In the genomic region with DNA sequence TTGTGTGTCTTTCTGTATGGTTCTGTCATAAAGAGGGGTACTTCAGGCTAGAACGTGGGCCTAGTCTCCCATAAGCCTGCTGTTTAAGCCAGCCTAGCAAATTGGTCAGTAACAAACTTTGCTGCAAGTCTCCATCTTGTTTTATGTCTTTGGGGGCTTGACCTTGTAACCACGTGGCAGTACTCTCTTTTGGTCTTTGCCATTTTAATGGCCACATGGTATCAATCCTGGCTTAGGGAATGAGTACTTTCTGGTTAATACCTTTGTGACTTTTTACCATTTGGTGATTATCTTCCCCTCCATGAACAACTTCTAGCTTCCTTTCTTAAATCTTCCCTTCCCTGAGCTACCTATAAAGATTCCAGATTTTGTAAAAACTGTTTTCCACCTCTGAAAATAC, we compare ENCODE assay signal across 31 cellular contexts.
DNase-seq lines count a peak whose midpoint lies in the region; ATAC-seq, FAIRE-seq and TF ChIP-seq lines count a peak whose summit lies in the region.
"Had no signal": no experiment of that assay in that cellular context is flagged by ENCODE, and none has a peak within 500 bp of the region (broad histone marks: within the 10 kb centered on the region; RNA-seq: fewer than 3 reads in every experiment).

No MANE protein-coding gene starts in this region.

- H3K36me3 ChIP-seq in mammary epithelial cell (ENCODE audit: insufficient read depth, low read length) (no peaks in the 10 kb centered on the region), breast epithelium (no peaks in the 10 kb centered on the region), HepG2 (replicated peaks in 1 of 2; ENCODE audit: control insufficient read depth in 1 of 2, insufficient read depth in 2 of 2, low read length in 2 of 2) (no peaks in the 10 kb centered on the region), right lobe of liver (no peaks in the 10 kb centered on the region)
- H3K36me3 ChIP-seq: BE2C; BLaER1; BLaER1 treated with 17β-estradiol and CSF1 and Interleukin-3, amounts not matched to agents 10 nM and 100 nM had no signal

- POLR2A ChIA-PET in HepG2 (lab: Yijun Ruan, JAX), result no interaction called here

- ATAC-seq in HepG2 (no peak), right lobe of liver (no peak)
- ATAC-seq: A549; CD8-positive, alpha-beta T cell had no signal

- H3K27me3 ChIP-seq in mammary epithelial cell (ENCODE audit: insufficient read depth, low read length) (no peaks in the 10 kb centered on the region), breast epithelium (no peaks in the 10 kb centered on the region), HepG2 (ENCODE audit: control insufficient read depth in 1 of 2, insufficient read depth in 2 of 2, low read length in 2 of 2) (no peaks in the 10 kb centered on the region), right lobe of liver (no peaks in the 10 kb centered on the region)
- H3K27me3 ChIP-seq: BE2C; BLaER1; BLaER1 treated with 17β-estradiol and CSF1 and Interleukin-3, amounts not matched to agents 10 nM and 100 nM had no signal

- peaks cover 8% of the 10 kb centered on the region for H3K4me1 ChIP-seq in mammary epithelial cell (ENCODE audit: insufficient read depth, low read length)
- no peaks in the 10 kb centered on the region for H3K4me1 ChIP-seq in breast epithelium
- H3K4me1 ChIP-seq in HepG2 (ENCODE audit: insufficient read depth, low read length), result peaks cover 17% of the 10 kb centered on the region; the same call in 1 of the 2 replicates
- no peaks in the 10 kb centered on the region for H3K4me1 ChIP-seq in right lobe of liver
- H3K4me1 ChIP-seq: A549; BE2C; BLaER1; BLaER1 treated with 17β-estradiol and CSF1 and Interleukin-3, amounts not matched to agents 10 nM and 100 nM; Caco-2 had no signal

- no peak for TF ChIP-seq RAD21 in HepG2 (CRISPR knock-in tag; IDR thresholded peaks at IDR 0.05)

- in situ Hi-C loops in mammary epithelial cell (cut with MboI; ENCODE audit: low sequenced_read_pairs in 2 of 2) (no loop called here), HepG2 (cut with HindIII; ENCODE audit: extremely low pct_ligation_motif_present, low pct_unique_long_range_greater_than_20kb) (no loop called here)

- FAIRE-seq in HepG2 (lab: Jason Lieb, UNC), result no peak
- FAIRE-seq: A204.1, A549, D721Med had no signal

- TF ChIP-seq EP300 in HepG2 (IDR thresholded peaks at IDR 0.05; ENCODE audit: low read depth in 2 of 2, low read length in 2 of 2) (no peak), HepG2 (CRISPR knock-in tag; IDR thresholded peaks at IDR 0.05; ENCODE audit: borderline replicate concordance) (no peak)

- H2AFZ ChIP-seq in mammary epithelial cell (ENCODE audit: low read depth, low read length) (peak overlapping the region; percentile 17), HepG2 (ENCODE audit: low read length) (no peak overlapping the region)

- H4K20me1 ChIP-seq in mammary epithelial cell (ENCODE audit: insufficient read depth, low read length), result no peaks in the 10 kb centered on the region
- H4K20me1 ChIP-seq in HepG2 (ENCODE audit: insufficient read depth, low read length), result no peaks in the 10 kb centered on the region
- H4K20me1 ChIP-seq: BLaER1; BLaER1 treated with 17β-estradiol and CSF1 and Interleukin-3, amounts not matched to agents 10 nM and 100 nM had no signal

- H3K79me2 ChIP-seq in mammary epithelial cell (ENCODE audit: insufficient read depth, low read length) (no peaks in the 10 kb centered on the region), HepG2 (ENCODE audit: insufficient read depth, low read length) (no peaks in the 10 kb centered on the region)

- TF ChIP-seq POLR2A in breast epithelium (IDR thresholded peaks at IDR 0.05) (no peak), HepG2 (IDR thresholded peaks at IDR 0.05; ENCODE audit: insufficient read depth in 1 of 2, low read depth in 2 of 2, low read length in 2 of 2) (no peak), right lobe of liver (IDR thresholded peaks at IDR 0.05) (no peak)

- BruUV-seq in mammary epithelial cell (replicated peaks; lab: Mats Ljungman, UMichigan) (no TSS peak), HepG2 (replicated peaks; lab: Mats Ljungman, UMichigan) (no TSS peak)

- CTCF ChIA-PET in mammary epithelial cell (lab: Charles Lee; ENCODE audit: low non-redundant PET), result no interaction called here
- CTCF ChIA-PET in HepG2 (lab: Yijun Ruan, JAX; ENCODE audit: low intra/inter-chr PET ratio, low total read pairs), result no interaction called here

- intact Hi-C loops in mammary epithelial cell (cut with micrococcal nuclease) (no loop called here), breast epithelium (cut with DNase I; ENCODE audit: low total_unique reads) (no loop called here), HepG2 (cut with micrococcal nuclease; ENCODE audit: unreplicated experiment) (no loop called here), right lobe of liver (cut with DNase I) (no loop called here)

- TF ChIP-seq CTCF in mammary epithelial cell (conservative IDR thresholded peaks at IDR 0.05 in 1 of 2, IDR thresholded peaks at IDR 0.05 in 1 of 2; ENCODE audit: extremely low read depth in 1 of 2, insufficient read depth in 1 of 2, low read depth in 1 of 2, low read length in 2 of 2) (no peak), breast epithelium (IDR thresholded peaks at IDR 0.05) (no peak), HepG2 (CRISPR knock-in tag; IDR thresholded peaks at IDR 0.05) (no peak), right lobe of liver (IDR thresholded peaks at IDR 0.05) (no peak)

- H3K4me2 ChIP-seq in mammary epithelial cell (ENCODE audit: insufficient read depth, low read depth, low read length), result no peak overlapping the region
- no peak overlapping the region for H3K4me2 ChIP-seq in HepG2 (ENCODE audit: low read depth, low read length)
- H3K4me2 ChIP-seq: A549; BLaER1; BLaER1 treated with 17β-estradiol and CSF1 and Interleukin-3, amounts not matched to agents 10 nM and 100 nM had no signal

- H3K9me3 ChIP-seq in mammary epithelial cell (replicated peaks; ENCODE audit: insufficient read depth, low read length) (no peaks in the 10 kb centered on the region), breast epithelium (peaks cover 14 to 37% of the 10 kb centered on the region in 2 donors), HepG2 (ENCODE audit: low read length) (no peaks in the 10 kb centered on the region), right lobe of liver (no peaks in the 10 kb centered on the region)
- H3K9me3 ChIP-seq: A549, BE2C, Caco-2 had no signal

- dilution Hi-C loops in mammary epithelial cell (cut with HindIII; ENCODE audit: low sequenced_read_pairs), result no loop called here

- H3K27ac ChIP-seq in mammary epithelial cell (ENCODE audit: insufficient read depth, low read depth, low read length) (no peak overlapping the region), breast epithelium (no peak overlapping the region), HepG2 (ENCODE audit: extremely low read length, insufficient read depth, low read length) (no peak overlapping the region), right lobe of liver (no peak overlapping the region)
- H3K27ac ChIP-seq: 22Rv1; A549; BLaER1; BLaER1 treated with 17β-estradiol and CSF1 and Interleukin-3, amounts not matched to agents 10 nM and 100 nM; C4-2B had no signal

- H3K4me3 ChIP-seq in mammary epithelial cell (replicated peaks in 1 of 3; ENCODE audit: insufficient read depth in 1 of 3, low read depth in 2 of 3, low read length in 3 of 3) (no peak overlapping the region), breast epithelium (no peak overlapping the region), HepG2 (replicated peaks in 1 of 3; ENCODE audit: insufficient read depth in 1 of 3, low read depth in 2 of 3, low read length in 3 of 3) (no peak overlapping the region), right lobe of liver (no peak overlapping the region)
- H3K4me3 ChIP-seq: A549; BLaER1; BLaER1 treated with 17β-estradiol and CSF1 and Interleukin-3, amounts not matched to agents 10 nM and 100 nM had no signal

- DNase-seq in mammary epithelial cell (no peak), breast epithelium (ENCODE audit: low spot score in 2 of 2) (no peak), HepG2 (ENCODE audit: low spot score) (no peak), right lobe of liver (no peak)
- DNase-seq: 8988T; ACHN; AML-193; BE2C; C1 segment of cervical spinal cord; Caco-2; Calu3; CD4-positive, alpha-beta memory T cell; CD4-positive, alpha-beta T cell; CD4-positive, CD25-positive, alpha-beta regulatory T cell; CD8-positive, alpha-beta memory T cell; CD8-positive, alpha-beta T cell; COR-L47; DMS 273 treated with DMSO at 0.1 percent for 48 hours; DMS153; DMS53; DMS79; DMS79 treated with DMSO at 0.1 percent for 48 hours; DND-41; EL had no signal

- 30% methylated on average over 2 of the region's 2 CpGs for WGBS in mammary epithelial cell (ENCODE audit: low coverage, missing lambda C conversion rate)
- 4% methylated on average over 2 of the region's 2 CpGs for WGBS in HepG2 (ENCODE audit: low lambda C conversion rate)
- no CpG with 5 or more reads among the region's 2 CpGs for WGBS in right lobe of liver (ENCODE audit: insufficient coverage, low coverage, low lambda C conversion rate, missing lambda C conversion rate)

- H3K9ac ChIP-seq in mammary epithelial cell (ENCODE audit: insufficient read depth, low read length), result no peak overlapping the region
- H3K9ac ChIP-seq in HepG2 (ENCODE audit: insufficient read depth, low read depth, low read length), result no peak overlapping the region
- H3K9ac ChIP-seq: BLaER1; BLaER1 treated with 17β-estradiol and CSF1 and Interleukin-3, amounts not matched to agents 10 nM and 100 nM had no signal

TF ChIP-seq in HepG2, 621 proteins besides CTCF, POLR2A, EP300 and RAD21 (continues in another document):
- TF ChIP-seq, protein P1, sequence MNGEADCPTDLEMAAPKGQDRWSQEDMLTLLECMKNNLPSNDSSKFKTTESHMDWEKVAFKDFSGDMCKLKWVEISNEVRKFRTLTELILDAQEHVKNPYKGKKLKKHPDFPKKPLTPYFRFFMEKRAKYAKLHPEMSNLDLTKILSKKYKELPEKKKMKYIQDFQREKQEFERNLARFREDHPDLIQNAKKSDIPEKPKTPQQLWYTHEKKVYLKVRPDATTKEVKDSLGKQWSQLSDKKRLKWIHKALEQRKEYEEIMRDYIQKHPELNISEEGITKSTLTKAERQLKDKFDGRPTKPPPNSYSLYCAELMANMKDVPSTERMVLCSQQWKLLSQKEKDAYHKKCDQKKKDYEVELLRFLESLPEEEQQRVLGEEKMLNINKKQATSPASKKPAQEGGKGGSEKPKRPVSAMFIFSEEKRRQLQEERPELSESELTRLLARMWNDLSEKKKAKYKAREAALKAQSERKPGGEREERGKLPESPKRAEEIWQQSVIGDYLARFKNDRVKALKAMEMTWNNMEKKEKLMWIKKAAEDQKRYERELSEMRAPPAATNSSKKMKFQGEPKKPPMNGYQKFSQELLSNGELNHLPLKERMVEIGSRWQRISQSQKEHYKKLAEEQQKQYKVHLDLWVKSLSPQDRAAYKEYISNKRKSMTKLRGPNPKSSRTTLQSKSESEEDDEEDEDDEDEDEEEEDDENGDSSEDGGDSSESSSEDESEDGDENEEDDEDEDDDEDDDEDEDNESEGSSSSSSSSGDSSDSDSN (CRISPR knock-in tag; IDR thresholded peaks at IDR 0.05), result no peak
